Comparison of ENCODE assay signal across 17 cellular contexts in the genomic region with DNA sequence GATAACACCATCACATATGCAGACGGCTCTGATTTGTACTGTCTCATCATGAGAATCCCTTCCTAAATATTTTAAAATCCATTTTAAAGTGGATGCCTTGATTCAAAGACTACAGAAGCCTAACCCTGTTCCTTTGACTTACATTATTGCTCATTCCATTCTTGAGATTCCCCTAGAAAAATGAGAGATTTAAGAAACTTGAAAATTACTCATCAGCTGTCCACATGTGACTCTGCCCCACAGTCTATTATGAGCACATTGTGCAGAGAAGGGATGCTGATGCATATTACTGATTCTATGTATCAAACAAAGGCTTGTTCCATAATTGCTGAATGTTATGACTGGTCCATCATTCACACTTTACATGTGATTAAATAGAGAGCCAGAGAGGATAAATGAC.
DNase-seq lines count a peak whose midpoint lies in the region; ATAC-seq and TF ChIP-seq lines count a peak whose summit lies in the region.
"Had no signal": no experiment of that assay in that cellular context is flagged by ENCODE, and none has a peak within 500 bp of the region (broad histone marks: within the 10 kb centered on the region; RNA-seq: fewer than 3 reads in every experiment).

No MANE protein-coding gene starts in this region.

- intact Hi-C loops in sciatic nerve (cut with DNase I) = no loop called here

- no peak overlapping the region for H2AFZ ChIP-seq in SK-N-SH (ENCODE audit: low read depth)

- no peaks in the 10 kb centered on the region for H3K9me2 ChIP-seq in SK-N-SH

- H3K4me1 ChIP-seq in SK-N-SH (ENCODE audit: control insufficient read depth in 1 of 2, insufficient read depth in 2 of 2, low read depth in 1 of 2, low read length in 1 of 2) = no peaks in the 10 kb centered on the region; a peak in 3 of 4 replicates

- no peak for DNase-seq in SK-N-SH
- DNase-seq in amniotic epithelial cell (ENCODE audit: low read depth) = peak; percentile 4
- peak; percentile 5 for DNase-seq in fibroblast of pulmonary artery (ENCODE audit: low read depth)
- DNase-seq in stromal cell of bone marrow (ENCODE audit: low read depth) = peak; percentile 1
- DNase-seq in sciatic nerve (ENCODE audit: low spot score) = no peak
- no peak for DNase-seq in DMS153 treated with DMSO at 0.1 percent for 48 hours (lab: John Stamatoyannopoulos, UW; ENCODE audit: unreplicated experiment)
- no peak for DNase-seq in NCI-H2171 (lab: John Stamatoyannopoulos, UW)
- DNase-seq: 8988T, DMS79 treated with DMSO at 0.1 percent for 48 hours, GF-D8, NCI-H1436 treated with DMSO at 0.1 percent for 48 hours, NCI-H2081, NCI-H226, NCI-H526 treated with DMSO at 0.1 percent for 48 hours had no signal

- no peak overlapping the region for H3K9ac ChIP-seq in SK-N-SH

- H4K20me1 ChIP-seq in SK-N-SH (ENCODE audit: insufficient read depth) = no peaks in the 10 kb centered on the region

- no peak for TF ChIP-seq EP300 in SK-N-SH (IDR thresholded peaks at IDR 0.05; ENCODE audit: borderline replicate concordance in 1 of 2, low read depth in 1 of 2, low read length in 1 of 2)

- H3K27me3 ChIP-seq in SK-N-SH (ENCODE audit: insufficient read depth) = no peaks in the 10 kb centered on the region

- H3F3A ChIP-seq in SK-N-SH (replicated peaks; ENCODE audit: insufficient read depth) = peaks cover 3% of the 10 kb centered on the region

- H3K9me3 ChIP-seq in SK-N-SH = no peaks in the 10 kb centered on the region

- CTCF ChIA-PET in SK-N-SH (lab: Yijun Ruan, JAX) = no interaction called here

- no peak overlapping the region for H3K27ac ChIP-seq in SK-N-SH (ENCODE audit: low read depth in 2 of 2, low read length in 1 of 2)
- H3K27ac ChIP-seq: C4-2B had no signal

- 71% methylated on average over 1 of the region's 1 CpG for WGBS in SK-N-SH (ENCODE audit: low lambda C conversion rate)

- TF ChIP-seq CTCF in SK-N-SH (IDR thresholded peaks at IDR 0.05) (no peak), fibroblast of pulmonary artery (IDR thresholded peaks at IDR 0.05; ENCODE audit: low read length, missing control alignments) (no peak)

- ATAC-seq in SK-N-SH treated with all-trans-retinoic acid at 6 μM for 48 hours = peak; percentile 60
- no peak for ATAC-seq in sciatic nerve
- ATAC-seq: K562 had no signal

- H3K4me2 ChIP-seq in SK-N-SH = no peak overlapping the region

- POLR2A ChIA-PET in SK-N-SH (lab: Yijun Ruan, JAX) = no interaction called here

- H3K36me3 ChIP-seq in SK-N-SH (replicated peaks in 1 of 2; ENCODE audit: control insufficient read depth in 1 of 2, insufficient read depth in 2 of 2, low read length in 1 of 2) = no peaks in the 10 kb centered on the region

- TF ChIP-seq RAD21 in SK-N-SH (IDR thresholded peaks at IDR 0.05; ENCODE audit: low read length) = no peak

- H3K4me3 ChIP-seq in SK-N-SH (ENCODE audit: low read depth in 2 of 2, low read length in 1 of 2) (no peak overlapping the region), fibroblast of pulmonary artery (replicated peaks; ENCODE audit: low read depth, low read length) (no peak overlapping the region)
- H3K4me3 ChIP-seq: K562 had no signal

- no peaks in the 10 kb centered on the region for H3K79me2 ChIP-seq in SK-N-SH (ENCODE audit: insufficient read depth)

TF ChIP-seq in SK-N-SH treated with all-trans-retinoic acid at 6 μM for 48 hours, 23 proteins besides CTCF, POLR2A, EP300 and RAD21:
- TF ChIP-seq ARNTL (CRISPR knock-in tag; IDR thresholded peaks at IDR 0.05; ENCODE audit: borderline replicate concordance, low read depth) (no peak), SNAI2 (CRISPR knock-in tag; IDR thresholded peaks at IDR 0.05) (no peak), BACH2 (CRISPR knock-in tag; IDR thresholded peaks at IDR 0.05; ENCODE audit: borderline replicate concordance) (no peak), ZNF70 (CRISPR knock-in tag; IDR thresholded peaks at IDR 0.05) (no peak), TCF4 (CRISPR knock-in tag; IDR thresholded peaks at IDR 0.05; ENCODE audit: borderline replicate concordance) (no peak), GLIS3 (CRISPR knock-in tag; IDR thresholded peaks at IDR 0.05) (no peak), ZFP3 (CRISPR knock-in tag; IDR thresholded peaks at IDR 0.05) (no peak), ESRRG (CRISPR knock-in tag; IDR thresholded peaks at IDR 0.05) (no peak), PPARA (CRISPR knock-in tag; IDR thresholded peaks at IDR 0.05; ENCODE audit: borderline replicate concordance) (no peak), ZNF565 (CRISPR knock-in tag; conservative IDR thresholded peaks at IDR 0.05; ENCODE audit: low read depth) (no peak)
- TF ChIP-seq, protein P1, sequence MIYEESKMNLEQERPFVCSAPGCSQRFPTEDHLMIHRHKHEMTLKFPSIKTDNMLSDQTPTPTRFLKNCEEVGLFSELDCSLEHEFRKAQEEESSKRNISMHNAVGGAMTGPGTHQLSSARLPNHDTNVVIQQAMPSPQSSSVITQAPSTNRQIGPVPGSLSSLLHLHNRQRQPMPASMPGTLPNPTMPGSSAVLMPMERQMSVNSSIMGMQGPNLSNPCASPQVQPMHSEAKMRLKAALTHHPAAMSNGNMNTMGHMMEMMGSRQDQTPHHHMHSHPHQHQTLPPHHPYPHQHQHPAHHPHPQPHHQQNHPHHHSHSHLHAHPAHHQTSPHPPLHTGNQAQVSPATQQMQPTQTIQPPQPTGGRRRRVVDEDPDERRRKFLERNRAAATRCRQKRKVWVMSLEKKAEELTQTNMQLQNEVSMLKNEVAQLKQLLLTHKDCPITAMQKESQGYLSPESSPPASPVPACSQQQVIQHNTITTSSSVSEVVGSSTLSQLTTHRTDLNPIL (CRISPR knock-in tag; IDR thresholded peaks at IDR 0.05; ENCODE audit: low read depth) = no peak

TF ChIP-seq in SK-N-SH, 30 proteins besides CTCF, POLR2A, EP300 and RAD21 (continues in another document):
- TF ChIP-seq FOXJ3 (CRISPR knock-in tag; IDR thresholded peaks at IDR 0.05) (no peak), SIN3A (IDR thresholded peaks at IDR 0.05; ENCODE audit: borderline replicate concordance, low read depth, low read length) (no peak), JUND (IDR thresholded peaks at IDR 0.05) (no peak), RXRA (IDR thresholded peaks at IDR 0.05; ENCODE audit: borderline replicate concordance, low read depth) (no peak), FOXM1 (IDR thresholded peaks at IDR 0.05; ENCODE audit: low read depth) (no peak), MXI1 (IDR thresholded peaks at IDR 0.05; ENCODE audit: low read depth, low read length) (no peak), MEF2A (IDR thresholded peaks at IDR 0.05; ENCODE audit: borderline replicate concordance, low read depth) (no peak), REST (IDR thresholded peaks at IDR 0.05; ENCODE audit: low read depth, low read length) (no peak), ELF1 (IDR thresholded peaks at IDR 0.05) (no peak), CHD2 (IDR thresholded peaks at IDR 0.05; ENCODE audit: low read length, partially characterized antibody) (no peak), IRF3 (IDR thresholded peaks at IDR 0.05; ENCODE audit: low read depth, low read length) (no peak), TEAD4 (IDR thresholded peaks at IDR 0.05; ENCODE audit: borderline replicate concordance, insufficient read depth) (no peak), RCOR1 (IDR thresholded peaks at IDR 0.05; ENCODE audit: low read length) (no peak)
- TF ChIP-seq, protein P2, sequence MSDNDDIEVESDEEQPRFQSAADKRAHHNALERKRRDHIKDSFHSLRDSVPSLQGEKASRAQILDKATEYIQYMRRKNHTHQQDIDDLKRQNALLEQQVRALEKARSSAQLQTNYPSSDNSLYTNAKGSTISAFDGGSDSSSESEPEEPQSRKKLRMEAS (IDR thresholded peaks at IDR 0.05; ENCODE audit: low read depth) = no peak
- TF ChIP-seq, protein P3, sequence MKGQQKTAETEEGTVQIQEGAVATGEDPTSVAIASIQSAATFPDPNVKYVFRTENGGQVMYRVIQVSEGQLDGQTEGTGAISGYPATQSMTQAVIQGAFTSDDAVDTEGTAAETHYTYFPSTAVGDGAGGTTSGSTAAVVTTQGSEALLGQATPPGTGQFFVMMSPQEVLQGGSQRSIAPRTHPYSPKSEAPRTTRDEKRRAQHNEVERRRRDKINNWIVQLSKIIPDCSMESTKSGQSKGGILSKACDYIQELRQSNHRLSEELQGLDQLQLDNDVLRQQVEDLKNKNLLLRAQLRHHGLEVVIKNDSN (IDR thresholded peaks at IDR 0.05; ENCODE audit: borderline replicate concordance, low read depth) = no peak

Comparison
In these comparisons a context has a peak if more than half of its experiments do, and no peak if none do; other contexts are left out.
1. DNase-seq: peak in amniotic epithelial cell (single experiment), fibroblast of pulmonary artery (single experiment) and stromal cell of bone marrow (single experiment); none in SK-N-SH (single experiment), sciatic nerve (single experiment), DMS153 treated with DMSO at 0.1 percent for 48 hours (single experiment) and NCI-H2171 (single experiment).